ENCODE assay signal across 13 cellular contexts in the genomic region with DNA sequence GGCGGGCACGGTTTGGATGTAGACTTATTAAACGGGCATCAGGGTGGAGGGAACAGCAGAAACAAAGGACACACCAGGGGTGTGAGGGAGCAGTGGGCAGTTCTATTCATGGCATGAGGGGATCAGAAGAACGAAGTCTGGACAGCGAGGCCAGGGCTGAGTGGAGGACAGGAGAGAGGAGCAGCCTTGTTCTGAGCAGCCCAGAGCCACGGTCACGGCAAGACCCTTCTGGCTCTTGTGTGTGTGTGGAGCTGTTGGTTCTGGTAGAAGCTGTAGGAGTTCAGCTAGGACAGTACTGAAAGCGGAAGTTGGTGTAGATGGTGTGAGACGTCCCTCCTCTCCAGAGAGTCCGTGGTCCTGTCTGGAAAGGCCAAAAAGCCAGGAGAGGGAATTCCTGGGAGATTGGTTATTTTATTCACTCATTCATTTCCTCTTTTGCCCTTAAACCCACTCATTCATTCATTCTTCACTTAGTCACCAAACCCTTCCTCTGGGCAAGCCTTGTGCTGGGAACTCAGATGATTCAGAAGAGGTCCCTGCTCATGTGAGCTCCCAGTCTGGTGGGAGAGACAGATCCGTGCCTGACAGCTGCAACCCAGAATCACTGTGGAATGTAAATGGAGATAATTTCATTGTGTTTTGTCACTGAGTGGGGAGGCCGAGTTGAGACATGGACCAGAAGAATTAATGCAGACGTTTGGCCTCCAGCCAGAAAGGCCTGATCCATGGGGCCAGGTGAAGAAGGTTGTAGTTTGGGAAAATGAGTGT. TPM values are rescaled to one million over a fixed set of nuclear protein-coding genes. Genes with fewer than 3 reads are reported as not detected.
DNase-seq lines count a peak whose midpoint lies in the region; ATAC-seq and TF ChIP-seq lines count a peak whose summit lies in the region.
"Had no signal": no experiment of that assay in that cellular context is flagged by ENCODE, and none has a peak within 500 bp of the region (broad histone marks: within the 10 kb centered on the region; RNA-seq: fewer than 3 reads in every experiment).

No MANE protein-coding gene starts in this region.

- TF ChIP-seq EP300 in SK-N-SH (IDR thresholded peaks at IDR 0.05; ENCODE audit: borderline replicate concordance in 1 of 2, low read depth in 1 of 2, low read length in 1 of 2) = peak; percentile 66 to 97; a peak in 3 of 4 replicates

- ATAC-seq in HCT116 (no peak), GM18498 (IDR thresholded peaks at IDR 0.05; ENCODE audit: unreplicated experiment) (no peak)
- ATAC-seq in naive thymus-derived CD8-positive, alpha-beta T cell = no peak
- ATAC-seq: Panc1; psoas muscle; stimulated activated memory B cell treated with anti-CD40 and anti-IgM and Interleukin-4, amounts not matched to agents 10 μg/mL and 1 μg/mL and 100 μg/mL, for 72 hours had no signal

- peaks cover 12 to 22% (median 17%) of the 10 kb centered on the region in 4 donors for H3K4me1 Mint-ChIP-seq in naive thymus-derived CD8-positive, alpha-beta T cell

- CTCF ChIA-PET in HCT116 (lab: Charles Lee) = no interaction called here
- CTCF ChIA-PET in SK-N-SH (lab: Yijun Ruan, JAX) = interaction anchor here (0.7 to 1.9 kb wide), 2 partner anchors 27 to 45 kb away, joined by 3 to 5 read pairs; no protein-coding TSS in a partner anchor

- TF ChIP-seq POLR2A in HCT116 (IDR thresholded peaks at IDR 0.05; ENCODE audit: borderline replicate concordance, extremely low read depth, insufficient read depth, insufficient read length) (no peak), adrenal gland (IDR thresholded peaks at IDR 0.05) (no peak)

- H3K79me2 ChIP-seq in ACC112 (ENCODE audit: control insufficient read depth, insufficient read depth, low read length, unreplicated experiment) (no peaks in the 10 kb centered on the region), HCT116 (ENCODE audit: insufficient read depth, low read length) (no peaks in the 10 kb centered on the region), SK-N-SH (ENCODE audit: insufficient read depth) (no peaks in the 10 kb centered on the region; the same call in 1 of the 2 replicates)

- no peak overlapping the region for H2AFZ ChIP-seq in ACC112 (ENCODE audit: low read length, unreplicated experiment)
- no peak overlapping the region for H2AFZ ChIP-seq in HCT116 (ENCODE audit: low read depth, low read length, poor library complexity, severe bottlenecking)
- no peak overlapping the region for H2AFZ ChIP-seq in SK-N-SH (ENCODE audit: low read depth)

- H3K4me1 ChIP-seq in ACC112 (ENCODE audit: control insufficient read depth, insufficient read depth, low read length, unreplicated experiment) (peaks cover 21% of the 10 kb centered on the region), HCT116 (ENCODE audit: control insufficient read depth in 1 of 2, insufficient read depth in 2 of 2, low read length in 2 of 2) (peaks cover 28 to 39% of the 10 kb centered on the region in 2 experiments), SK-N-SH (ENCODE audit: control insufficient read depth in 1 of 2, insufficient read depth in 2 of 2, low read depth in 1 of 2, low read length in 1 of 2) (peaks cover 33 to 63% of the 10 kb centered on the region in 2 experiments), adrenal gland (replicated peaks in 1 of 2) (peaks cover 6 to 27% of the 10 kb centered on the region in 2 donors)

- TF ChIP-seq RAD21 in HCT116 (IDR thresholded peaks at IDR 0.05; ENCODE audit: low read depth) (no peak), SK-N-SH (IDR thresholded peaks at IDR 0.05; ENCODE audit: low read length) (peak; percentile 27)

- H3K9me2 ChIP-seq in HCT116 (ENCODE audit: insufficient read depth) (no peaks in the 10 kb centered on the region), SK-N-SH (no peaks in the 10 kb centered on the region)

- H3K9me3 Mint-ChIP-seq in naive thymus-derived CD8-positive, alpha-beta T cell = no peaks in the 10 kb centered on the region
- H3K9me3 Mint-ChIP-seq: activated T-helper 1 cell treated with anti-CD3 and anti-CD28 coated beads, Interleukin-12 subunit alpha, Interleukin-12 subunit beta, Interleukin-2, Interleukin-4 antibody, amounts not matched to agents 30 ng/mL and 10 ng/mL and 1 ng/mL, durations not matched to agents 14 hours and 24 hours and 36 hours; stimulated activated memory B cell treated with anti-CD40 and anti-IgM and Interleukin-4, amounts not matched to agents 10 μg/mL and 1 μg/mL and 100 μg/mL, for 72 hours had no signal

- peak overlapping the region in 4 of 10 donors; percentile 8 to 51 (median 28) for H3K27ac Mint-ChIP-seq in naive thymus-derived CD8-positive, alpha-beta T cell
- H3K27ac Mint-ChIP-seq: activated T-helper 1 cell treated with anti-CD3 and anti-CD28 coated beads, Interleukin-12 subunit alpha, Interleukin-12 subunit beta, Interleukin-2, Interleukin-4 antibody, amounts not matched to agents 30 ng/mL and 10 ng/mL and 1 ng/mL, durations not matched to agents 14 hours and 24 hours and 36 hours; stimulated activated memory B cell treated with anti-CD40 and anti-IgM and Interleukin-4, amounts not matched to agents 10 μg/mL and 1 μg/mL and 100 μg/mL, for 72 hours had no signal

- H3K27me3 ChIP-seq in ACC112 (ENCODE audit: insufficient read depth, low read length) (no peaks in the 10 kb centered on the region), HCT116 (ENCODE audit: insufficient read depth, low read length) (no peaks in the 10 kb centered on the region), SK-N-SH (ENCODE audit: insufficient read depth) (no peaks in the 10 kb centered on the region), adrenal gland (no peaks in the 10 kb centered on the region)

- H3K4me2 ChIP-seq in HCT116 (ENCODE audit: low read length) = peak overlapping the region; percentile 84
- H3K4me2 ChIP-seq in SK-N-SH = peak overlapping the region; percentile 88; the same call in 1 of the 2 replicates

- no peak overlapping the region for H3K9ac ChIP-seq in HCT116 (ENCODE audit: low read length)
- no peak overlapping the region for H3K9ac ChIP-seq in SK-N-SH

- H4K20me1 ChIP-seq in HCT116 (ENCODE audit: insufficient read depth) (no peaks in the 10 kb centered on the region), SK-N-SH (ENCODE audit: insufficient read depth) (no peaks in the 10 kb centered on the region)

- H3K36me3 ChIP-seq in ACC112 (ENCODE audit: insufficient read depth, low read length) (no peaks in the 10 kb centered on the region), HCT116 (ENCODE audit: control insufficient read depth in 1 of 2, insufficient read depth in 2 of 2, low read length in 2 of 2) (no peaks in the 10 kb centered on the region), SK-N-SH (replicated peaks in 1 of 2; ENCODE audit: control insufficient read depth in 1 of 2, insufficient read depth in 2 of 2, low read length in 1 of 2) (no peaks in the 10 kb centered on the region), adrenal gland (replicated peaks in 1 of 2) (no peaks in the 10 kb centered on the region)

- WGBS in SK-N-SH (ENCODE audit: low lambda C conversion rate) = 63% methylated on average over 13 of the region's 13 CpGs
- WGBS in adrenal gland, 4 donors = 77 to 83% (median 81%) methylated on average over 13 of the region's 13 CpGs

- no peaks in the 10 kb centered on the region for H3K9me3 ChIP-seq in HCT116 (ENCODE audit: control insufficient read depth in 1 of 2, insufficient read depth in 1 of 2, low read depth in 1 of 2, low read length in 2 of 2)
- no peaks in the 10 kb centered on the region for H3K9me3 ChIP-seq in SK-N-SH
- no peaks in the 10 kb centered on the region for H3K9me3 ChIP-seq in adrenal gland (replicated peaks in 1 of 3)
- H3K9me3 ChIP-seq: psoas muscle had no signal

- no peaks in the 10 kb centered on the region for H3K27me3 Mint-ChIP-seq in naive thymus-derived CD8-positive, alpha-beta T cell

- no TSS peak for BruUV-seq in HCT116 (replicated peaks; lab: Mats Ljungman, UMichigan)

- peaks cover 19% of the 10 kb centered on the region for H3F3A ChIP-seq in SK-N-SH (replicated peaks; ENCODE audit: insufficient read depth)

- no peaks in the 10 kb centered on the region for H3K36me3 Mint-ChIP-seq in naive thymus-derived CD8-positive, alpha-beta T cell
- H3K36me3 Mint-ChIP-seq: stimulated activated memory B cell treated with anti-CD40 and anti-IgM and Interleukin-4, amounts not matched to agents 10 μg/mL and 1 μg/mL and 100 μg/mL, for 72 hours had no signal

- peak overlapping the region in 5 of 10 donors; percentile 7 to 82 (median 65) for H3K4me3 Mint-ChIP-seq in naive thymus-derived CD8-positive, alpha-beta T cell

- RAD21 ChIA-PET in HCT116 (lab: Charles Lee; ENCODE audit: low non-redundant PET in 1 of 2, low total read pairs in 2 of 2, uncharacterized antibody in 2 of 2, unreplicated experiment in 2 of 2) = no interaction called here

- H3K4me3 ChIP-seq in ACC112 (ENCODE audit: low read depth, low read length) = no peak overlapping the region
- H3K4me3 ChIP-seq in HCT116 (replicated peaks in 1 of 2; ENCODE audit: low read depth in 1 of 2, low read length in 2 of 2) = 0 out of 4 replicates have a peak overlapping the region, but pooled peaks of 1 of the 2 experiments have one; percentile 61
- no peak overlapping the region for H3K4me3 ChIP-seq in SK-N-SH (ENCODE audit: low read depth in 2 of 2, low read length in 1 of 2)
- no peak overlapping the region for H3K4me3 ChIP-seq in adrenal gland
- H3K4me3 ChIP-seq: psoas muscle had no signal

- intact Hi-C loops in HCT116 (cut with micrococcal nuclease) (no loop called here), adrenal gland (cut with DNase I) (no loop called here)

- no peak for DNase-seq in HCT116 (ENCODE audit: low read depth, low spot score)
- peak; percentile 78 for DNase-seq in SK-N-SH
- DNase-seq in hepatic stellate cell (ENCODE audit: low spot score) = peak; percentile 66
- no peak for DNase-seq in adrenal gland
- DNase-seq in naive thymus-derived CD8-positive, alpha-beta T cell = no peak
- no peak for DNase-seq in stimulated activated CD4-positive, alpha-beta T cell treated with anti-CD3 and anti-CD28 coated beads, Interleukin-2, amount 100 ng/mL, for 24 hours
- DNase-seq: DMS 273 treated with DMSO at 0.1 percent for 48 hours, psoas muscle had no signal

- TF ChIP-seq CTCF in HCT116 (IDR thresholded peaks at IDR 0.05 in 2 of 3, conservative IDR thresholded peaks at IDR 0.05 in 1 of 3; ENCODE audit: borderline replicate concordance in 1 of 3, insufficient read depth in 1 of 3, low read depth in 2 of 3, low read length in 2 of 3) (no peak), SK-N-SH (IDR thresholded peaks at IDR 0.05) (no peak), adrenal gland (IDR thresholded peaks at IDR 0.05) (no peak)

- POLR2A ChIA-PET in HCT116 (lab: Charles Lee) = no interaction called here
- POLR2A ChIA-PET in SK-N-SH (lab: Yijun Ruan, JAX) = no interaction called here
- POLR2A ChIA-PET in naive thymus-derived CD8-positive, alpha-beta T cell (lab: Charles Lee) = no interaction called here

- H3K27ac ChIP-seq in ACC112 (ENCODE audit: low read depth, low read length) (peak overlapping the region; percentile 68; the same call in 1 of the 2 replicates), HCT116 (ENCODE audit: low read depth, low read length) (peak overlapping the region; percentile 90), SK-N-SH (ENCODE audit: low read depth in 2 of 2, low read length in 1 of 2) (peak overlapping the region; percentile 79 to 90), adrenal gland (no peak overlapping the region)

RNA-seq across cellular contexts. Expression of a gene that starts 4.1 kb away (rescaled TPM):
- total RNA-seq in HCT116 (2021; ENCODE audit: unreplicated experiment) (31.1 TPM), adrenal gland (10 to 100 TPM in 3 of 8 donors, 1 to 10 TPM in 5; 6.0 to 12.7 (median 9.7) TPM)
- 17.3 and 18.7 TPM in 2 replicates for polyA plus RNA-seq in HCT116 (2012)
- polyA plus RNA-seq in SK-N-SH (2012; rRNA removed) (6.9 and 7.2 TPM in 2 replicates), adrenal gland (1 to 10 TPM; 1.6 to 9.1 (median 4.1) TPM)
- polyA plus RNA-seq in SK-N-SH (2012; cell fraction: cytosol; rRNA removed) = 2.2 and 3.3 TPM in 2 replicates
- polyA plus RNA-seq in SK-N-SH (2012; cell fraction: nucleus; rRNA removed) = 18.0 and 20.4 TPM in 2 replicates
- total RNA-seq in naive thymus-derived CD8-positive, alpha-beta T cell = under 1 TPM; 0.22 to 0.31 TPM
- polyA plus RNA-seq in naive thymus-derived CD8-positive, alpha-beta T cell = under 1 TPM in 1 of 3 donors, not detected in 2; 0.07 TPM

Comparison
In these comparisons a context has a peak if more than half of its experiments do, and no peak if none do; other contexts are left out.
1. H3K27ac ChIP-seq: peak in ACC112 (single experiment), HCT116 (single experiment) and SK-N-SH (2 of 2); none in adrenal gland (0 of 5).
2. DNase-seq: peak in SK-N-SH (single experiment) and hepatic stellate cell (single experiment); none in HCT116 (single experiment), adrenal gland (0 of 7), naive thymus-derived CD8-positive, alpha-beta T cell (0 of 10) and stimulated activated CD4-positive, alpha-beta T cell treated with anti-CD3 and anti-CD28 coated beads, Interleukin-2, amount 100 ng/mL, for 24 hours (0 of 2).
3. RNA of a gene that starts 4.1 kb away (total RNA-seq): 31.1 TPM in HCT116 (single experiment) and 6.0 to 12.7 TPM in adrenal gland; 0.22 to 0.31 TPM in naive thymus-derived CD8-positive, alpha-beta T cell; every median in the first group is over 4 times any median in the second.